In the genomic region with DNA sequence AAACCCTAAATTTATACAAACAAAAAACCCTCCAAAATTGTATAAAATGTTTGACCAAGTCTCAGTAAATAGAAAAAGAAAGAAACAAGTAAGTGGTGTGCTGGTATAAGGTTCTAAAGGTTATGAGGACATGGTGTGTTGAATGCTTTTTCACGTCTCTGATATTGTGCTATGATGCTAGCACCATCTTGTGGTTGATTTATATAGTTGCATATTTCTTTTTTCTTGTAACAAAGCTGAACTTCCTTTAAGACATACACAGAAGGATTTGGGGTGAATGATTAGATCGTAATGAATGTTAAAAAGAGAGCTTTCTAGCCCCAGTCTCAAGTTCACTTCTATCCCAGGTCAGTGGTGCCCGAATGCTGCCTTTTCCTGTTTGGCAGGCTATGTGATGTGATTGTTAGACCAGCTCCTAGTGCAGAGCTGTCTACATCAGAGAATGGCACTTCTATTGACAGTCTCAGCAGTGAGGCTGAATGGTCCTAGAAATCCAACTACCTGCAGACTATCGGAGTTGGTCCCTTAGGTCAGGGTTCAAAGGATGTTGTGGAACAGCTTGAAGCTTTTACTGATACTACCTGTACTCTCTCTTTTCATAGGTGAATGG, we compare ENCODE assay signal across 8 cellular contexts. TPM values are rescaled to one million over a fixed set of nuclear protein-coding genes. Genes with fewer than 3 reads are reported as not detected.
A peak's percentile ranks its signal among the peaks of the same experiment; 100 is the strongest.
DNase-seq lines count a peak whose midpoint lies in the region; ATAC-seq, FAIRE-seq and TF ChIP-seq lines count a peak whose summit lies in the region.

No MANE protein-coding gene starts in this region.

- H3K4me3 Mint-ChIP-seq in CD4-positive, CD25-positive, alpha-beta regulatory T cell, result no peak overlapping the region
- H3K4me3 Mint-ChIP-seq in activated T-helper 1 cell treated with anti-CD3 and anti-CD28 coated beads, Interleukin-12 subunit alpha, Interleukin-12 subunit beta, Interleukin-2, Interleukin-4 antibody, amounts not matched to agents 30 ng/mL and 10 ng/mL and 1 ng/mL, durations not matched to agents 14 hours and 24 hours and 36 hours, result no peak overlapping the region

- intact Hi-C loops in HepG2 (cut with micrococcal nuclease; ENCODE audit: unreplicated experiment), result loop anchor here (1.0 kb wide), 1 partner anchor 913 kb away; no protein-coding TSS in a partner anchor
- intact Hi-C loops in activated T-helper 1 cell treated with anti-CD3 and anti-CD28 coated beads, Interleukin-12 subunit alpha, Interleukin-12 subunit beta, Interleukin-2, Interleukin-4 antibody, amounts not matched to agents 30 ng/mL and 10 ng/mL and 1 ng/mL, durations not matched to agents 14 hours and 24 hours and 36 hours (cut with micrococcal nuclease), result loop anchor here (1.0 to 5.0 kb wide), 4 partner anchors 26 to 332 kb away; partner anchors contain the start of gene ZDHHC6

- peaks cover 11 to 27% (median 22%) of the 10 kb centered on the region in 4 donors for H3K4me1 Mint-ChIP-seq in CD4-positive, CD25-positive, alpha-beta regulatory T cell
- no peaks in the 10 kb centered on the region for H3K4me1 Mint-ChIP-seq in activated T-helper 1 cell treated with anti-CD3 and anti-CD28 coated beads, Interleukin-12 subunit alpha, Interleukin-12 subunit beta, Interleukin-2, Interleukin-4 antibody, amounts not matched to agents 30 ng/mL and 10 ng/mL and 1 ng/mL, durations not matched to agents 14 hours and 24 hours and 36 hours (ENCODE audit: low read depth)

- H2AFZ ChIP-seq in HepG2 (ENCODE audit: low read length), result no peak overlapping the region

- no peak overlapping the region for H3K9ac ChIP-seq in HepG2 (ENCODE audit: insufficient read depth, low read depth, low read length)

- TF ChIP-seq EP300 in HepG2 (IDR thresholded peaks at IDR 0.05; ENCODE audit: low read depth in 2 of 2, low read length in 2 of 2) (no peak), HepG2 (CRISPR knock-in tag; IDR thresholded peaks at IDR 0.05; ENCODE audit: borderline replicate concordance) (no peak)

- H3K79me2 ChIP-seq in HepG2 (ENCODE audit: insufficient read depth, low read length), result no peaks in the 10 kb centered on the region

- ATAC-seq in CD4-positive, CD25-positive, alpha-beta regulatory T cell (ENCODE audit: low read depth in 2 of 2), result peak; percentile 64
- ATAC-seq in GM18867 (IDR thresholded peaks at IDR 0.05; ENCODE audit: unreplicated experiment) (peak; percentile 74), HG03196 (IDR thresholded peaks at IDR 0.05; ENCODE audit: unreplicated experiment) (peak; percentile 57), HepG2 (peak; percentile 67)

- CTCF ChIA-PET in HepG2 (lab: Yijun Ruan, JAX; ENCODE audit: low intra/inter-chr PET ratio, low total read pairs), result interaction anchor here (1.1 kb wide), 1 partner anchor 913 kb away, joined by 4 read pairs; no protein-coding TSS in a partner anchor

- TF ChIP-seq RAD21 in HepG2 (CRISPR knock-in tag; IDR thresholded peaks at IDR 0.05), result 0 out of 2 replicates have a peak, but pooled peaks have one; percentile 25

- H4K20me1 ChIP-seq in HepG2 (ENCODE audit: insufficient read depth, low read length), result no peaks in the 10 kb centered on the region

- peaks cover 13% of the 10 kb centered on the region for H3K36me3 ChIP-seq in CD4-positive, CD25-positive, alpha-beta regulatory T cell (ENCODE audit: control insufficient read depth, insufficient read depth, low read length)
- H3K36me3 ChIP-seq in HepG2 (replicated peaks in 1 of 2; ENCODE audit: control insufficient read depth in 1 of 2, insufficient read depth in 2 of 2, low read length in 2 of 2), result peaks cover 2 to 4% of the 10 kb centered on the region in 2 experiments; a peak in 2 of 5 replicates

- TF ChIP-seq POLR2A in HepG2 (IDR thresholded peaks at IDR 0.05; ENCODE audit: insufficient read depth in 1 of 2, low read depth in 2 of 2, low read length in 2 of 2), result no peak

- in situ Hi-C loops in HepG2 (cut with HindIII; ENCODE audit: extremely low pct_ligation_motif_present, low pct_unique_long_range_greater_than_20kb), result loop anchor here (10.0 kb wide), 1 partner anchor 913 kb away; no protein-coding TSS in a partner anchor

- H3K27me3 Mint-ChIP-seq in CD4-positive, CD25-positive, alpha-beta regulatory T cell, result no peaks in the 10 kb centered on the region
- no peaks in the 10 kb centered on the region for H3K27me3 Mint-ChIP-seq in activated T-helper 1 cell treated with anti-CD3 and anti-CD28 coated beads, Interleukin-12 subunit alpha, Interleukin-12 subunit beta, Interleukin-2, Interleukin-4 antibody, amounts not matched to agents 30 ng/mL and 10 ng/mL and 1 ng/mL, durations not matched to agents 14 hours and 24 hours and 36 hours (ENCODE audit: insufficient read depth)

- peak; percentile 77 for TF ChIP-seq CTCF in HepG2 (CRISPR knock-in tag; IDR thresholded peaks at IDR 0.05)

- peaks cover 6% of the 10 kb centered on the region for H3K36me3 Mint-ChIP-seq in CD4-positive, CD25-positive, alpha-beta regulatory T cell
- H3K36me3 Mint-ChIP-seq in activated T-helper 1 cell treated with anti-CD3 and anti-CD28 coated beads, Interleukin-12 subunit alpha, Interleukin-12 subunit beta, Interleukin-2, Interleukin-4 antibody, amounts not matched to agents 30 ng/mL and 10 ng/mL and 1 ng/mL, durations not matched to agents 14 hours and 24 hours and 36 hours (ENCODE audit: low read depth), result peaks cover 2% of the 10 kb centered on the region

- peak; percentile 49 for FAIRE-seq in HepG2 (lab: Jason Lieb, UNC)

- 30% methylated on average over 4 of the region's 4 CpGs for WGBS in HepG2 (ENCODE audit: low lambda C conversion rate)

- POLR2A ChIA-PET in HepG2 (lab: Yijun Ruan, JAX), result interaction anchor here (1.2 kb wide), 1 partner anchor 25 kb away, joined by 4 read pairs; the partner anchor contains the start of gene VTI1A

- no TSS peak for BruUV-seq in HepG2 (replicated peaks; lab: Mats Ljungman, UMichigan)

- peak in 2 of 3 donors; percentile 54 to 68 for DNase-seq in CD4-positive, CD25-positive, alpha-beta regulatory T cell
- DNase-seq in NOMO-1 treated with DMSO at 0.1 percent for 48 hours (lab: John Stamatoyannopoulos, UW; ENCODE audit: unreplicated experiment), result peak; percentile 62
- DNase-seq in cerebellum (ENCODE audit: low spot score), result peak; percentile 61
- DNase-seq in HepG2 (ENCODE audit: low spot score), result peak; percentile 52
- DNase-seq in stimulated activated CD8-positive, alpha-beta memory T cell treated with anti-CD3 and anti-CD28 coated beads, Interleukin-4, amount 100 ng/mL, for 48 hours, result no peak
- DNase-seq in activated T-helper 1 cell treated with anti-CD3 and anti-CD28 coated beads, Interleukin-12 subunit alpha, Interleukin-12 subunit beta, Interleukin-2, Interleukin-4 antibody, amounts not matched to agents 30 ng/mL and 10 ng/mL and 1 ng/mL, durations not matched to agents 14 hours and 24 hours and 36 hours (ENCODE audit: low spot score), result no peak

- H3K27me3 ChIP-seq in CD4-positive, CD25-positive, alpha-beta regulatory T cell (ENCODE audit: control insufficient read depth, insufficient read depth, low read length), result no peaks in the 10 kb centered on the region
- no peaks in the 10 kb centered on the region for H3K27me3 ChIP-seq in HepG2 (ENCODE audit: control insufficient read depth in 1 of 2, insufficient read depth in 2 of 2, low read length in 2 of 2)

- H3K4me1 ChIP-seq in CD4-positive, CD25-positive, alpha-beta regulatory T cell (ENCODE audit: control insufficient read depth, insufficient read depth, low read length, poor library complexity, severe bottlenecking), result peaks cover 4% of the 10 kb centered on the region
- peaks cover 17% of the 10 kb centered on the region for H3K4me1 ChIP-seq in HepG2 (ENCODE audit: insufficient read depth, low read length)

- no peaks in the 10 kb centered on the region for H3K9me3 Mint-ChIP-seq in CD4-positive, CD25-positive, alpha-beta regulatory T cell
- no peaks in the 10 kb centered on the region for H3K9me3 Mint-ChIP-seq in activated T-helper 1 cell treated with anti-CD3 and anti-CD28 coated beads, Interleukin-12 subunit alpha, Interleukin-12 subunit beta, Interleukin-2, Interleukin-4 antibody, amounts not matched to agents 30 ng/mL and 10 ng/mL and 1 ng/mL, durations not matched to agents 14 hours and 24 hours and 36 hours

- H3K4me2 ChIP-seq in HepG2 (ENCODE audit: low read depth, low read length), result no peak overlapping the region

- H3K4me3 ChIP-seq in CD4-positive, CD25-positive, alpha-beta regulatory T cell (ENCODE audit: low read depth, low read length), result no peak overlapping the region
- no peak overlapping the region for H3K4me3 ChIP-seq in HepG2 (replicated peaks in 1 of 3; ENCODE audit: insufficient read depth in 1 of 3, low read depth in 2 of 3, low read length in 3 of 3)

- peak overlapping the region; percentile 25 for H3K27ac ChIP-seq in CD4-positive, CD25-positive, alpha-beta regulatory T cell (ENCODE audit: insufficient read depth, low read length, poor library complexity, severe bottlenecking)
- H3K27ac ChIP-seq in HepG2 (ENCODE audit: extremely low read length, insufficient read depth, low read length), result no peak overlapping the region

- no peak overlapping the region for H3K27ac Mint-ChIP-seq in CD4-positive, CD25-positive, alpha-beta regulatory T cell
- H3K27ac Mint-ChIP-seq in activated T-helper 1 cell treated with anti-CD3 and anti-CD28 coated beads, Interleukin-12 subunit alpha, Interleukin-12 subunit beta, Interleukin-2, Interleukin-4 antibody, amounts not matched to agents 30 ng/mL and 10 ng/mL and 1 ng/mL, durations not matched to agents 14 hours and 24 hours and 36 hours, result no peak overlapping the region

- H3K9me3 ChIP-seq in CD4-positive, CD25-positive, alpha-beta regulatory T cell (ENCODE audit: control insufficient read depth in 2 of 2, low read length in 2 of 2), result no peaks in the 10 kb centered on the region
- H3K9me3 ChIP-seq in HepG2 (ENCODE audit: low read length), result no peaks in the 10 kb centered on the region

RNA-seq across cellular contexts. Expression of gene VTI1A, which starts 25.0 kb away (rescaled TPM):
- total RNA-seq in CD4-positive, CD25-positive, alpha-beta regulatory T cell, result 77.7 TPM
- 10 to 100 TPM; 25.5 to 40.0 (median 31.8) TPM for polyA plus RNA-seq in CD4-positive, CD25-positive, alpha-beta regulatory T cell
- total RNA-seq in cerebellum (59.8 TPM), HepG2 (2016; rRNA removed; fragmentation: Illumina TruSeq; extraction: Trizol) (32.7 and 38.7 TPM in 2 replicates)
- total RNA-seq in HepG2 (2016; cell fraction: cytosol; rRNA removed; fragmentation: Illumina TruSeq; extraction: Trizol; ENCODE audit: low read depth), result 7.8 and 10.4 TPM in 2 replicates
- total RNA-seq in HepG2 (2016; cell fraction: insoluble cytoplasmic fraction; rRNA removed; fragmentation: Illumina TruSeq; extraction: Trizol), result 31.1 and 36.1 TPM in 2 replicates
- total RNA-seq in HepG2 (2016; cell fraction: membrane; rRNA removed; fragmentation: Illumina TruSeq; extraction: Trizol), result 19.0 and 19.3 TPM in 2 replicates
- total RNA-seq in HepG2 (2016; cell fraction: nucleus; rRNA removed; fragmentation: Illumina TruSeq; extraction: Trizol), result 73.4 and 74.7 TPM in 2 replicates
- polyA plus RNA-seq in HepG2 (2011; rRNA removed), result 10.2 and 11.7 TPM in 2 replicates
- 8.2 and 9.5 TPM in 2 replicates for polyA plus RNA-seq in HepG2 (2011; cell fraction: cytosol; rRNA removed)
- polyA plus RNA-seq in HepG2 (2011; cell fraction: nucleus; rRNA removed), result 19.8 and 20.7 TPM in 2 replicates
- polyA plus RNA-seq in HepG2 (2012), result 9.5 and 11.1 TPM in 2 replicates
- polyA plus RNA-seq in HepG2 (2016; cell fraction: cytosol; fragmentation: Illumina TruSeq; extraction: Trizol; ENCODE audit: low read depth), result 8.3 and 11.0 TPM in 2 replicates
- 32.7 and 33.2 TPM in 2 replicates for polyA plus RNA-seq in HepG2 (2016; cell fraction: insoluble cytoplasmic fraction; fragmentation: Illumina TruSeq; extraction: Trizol; ENCODE audit: low read depth)
- 12.7 and 14.9 TPM in 2 replicates for polyA plus RNA-seq in HepG2 (2016; cell fraction: membrane; fragmentation: Illumina TruSeq; extraction: Trizol; ENCODE audit: low read depth)
- 29.8 and 34.7 TPM in 2 replicates for polyA plus RNA-seq in HepG2 (2016; cell fraction: nucleus; fragmentation: Illumina TruSeq; extraction: Trizol; ENCODE audit: insufficient read depth, low read depth)
- polyA minus RNA-seq in HepG2 (2011; rRNA and poly(A)+ RNA removed; ENCODE audit: low replicate concordance), result 15.3 and 16.3 TPM in 2 replicates
- polyA minus RNA-seq in HepG2 (2011; cell fraction: cytosol; rRNA and poly(A)+ RNA removed), result 7.6 and 7.8 TPM in 2 replicates
- polyA minus RNA-seq in HepG2 (2011; cell fraction: nucleus; rRNA and poly(A)+ RNA removed), result 84.0 and 86.0 TPM in 2 replicates
- 39.4 and 39.9 TPM in 2 replicates for total RNA-seq in activated T-helper 1 cell treated with anti-CD3 and anti-CD28 coated beads, Interleukin-12 subunit alpha, Interleukin-12 subunit beta, Interleukin-2, Interleukin-4 antibody, amounts not matched to agents 30 ng/mL and 10 ng/mL and 1 ng/mL, durations not matched to agents 14 hours and 24 hours and 36 hours

RNA-seq across cellular contexts. Expression of gene ZDHHC6, which starts 25.3 kb away (rescaled TPM):
- 36.6 TPM for total RNA-seq in CD4-positive, CD25-positive, alpha-beta regulatory T cell
- 10 to 100 TPM; 39.6 to 60.7 (median 49.3) TPM for polyA plus RNA-seq in CD4-positive, CD25-positive, alpha-beta regulatory T cell
- total RNA-seq in cerebellum (27.4 TPM), HepG2 (2016; rRNA removed; fragmentation: Illumina TruSeq; extraction: Trizol) (49.4 and 50.9 TPM in 2 replicates)
- total RNA-seq in HepG2 (2016; cell fraction: cytosol; rRNA removed; fragmentation: Illumina TruSeq; extraction: Trizol; ENCODE audit: low read depth), result 35.2 and 46.9 TPM in 2 replicates
- 52.5 and 54.7 TPM in 2 replicates for total RNA-seq in HepG2 (2016; cell fraction: insoluble cytoplasmic fraction; rRNA removed; fragmentation: Illumina TruSeq; extraction: Trizol)
- 80.7 and 80.9 TPM in 2 replicates for total RNA-seq in HepG2 (2016; cell fraction: membrane; rRNA removed; fragmentation: Illumina TruSeq; extraction: Trizol)
- total RNA-seq in HepG2 (2016; cell fraction: nucleus; rRNA removed; fragmentation: Illumina TruSeq; extraction: Trizol), result 42.2 and 43.4 TPM in 2 replicates
- 16.3 and 20.9 TPM in 2 replicates for polyA plus RNA-seq in HepG2 (2011; rRNA removed)
- polyA plus RNA-seq in HepG2 (2011; cell fraction: cytosol; rRNA removed), result 8.4 and 12.7 TPM in 2 replicates
- polyA plus RNA-seq in HepG2 (2011; cell fraction: nucleus; rRNA removed), result 34.4 and 41.6 TPM in 2 replicates
- 22.0 and 25.6 TPM in 2 replicates for polyA plus RNA-seq in HepG2 (2012)
- polyA plus RNA-seq in HepG2 (2016; cell fraction: cytosol; fragmentation: Illumina TruSeq; extraction: Trizol; ENCODE audit: low read depth), result 33.5 and 47.1 TPM in 2 replicates
- 44.1 and 46.7 TPM in 2 replicates for polyA plus RNA-seq in HepG2 (2016; cell fraction: insoluble cytoplasmic fraction; fragmentation: Illumina TruSeq; extraction: Trizol; ENCODE audit: low read depth)
- 57.9 and 69.4 TPM in 2 replicates for polyA plus RNA-seq in HepG2 (2016; cell fraction: membrane; fragmentation: Illumina TruSeq; extraction: Trizol; ENCODE audit: low read depth)
- 80.3 and 81.7 TPM in 2 replicates for polyA plus RNA-seq in HepG2 (2016; cell fraction: nucleus; fragmentation: Illumina TruSeq; extraction: Trizol; ENCODE audit: insufficient read depth, low read depth)
- polyA minus RNA-seq in HepG2 (2011; rRNA and poly(A)+ RNA removed; ENCODE audit: low replicate concordance), result 17.3 and 32.4 TPM in 2 replicates
- 6.6 and 7.8 TPM in 2 replicates for polyA minus RNA-seq in HepG2 (2011; cell fraction: cytosol; rRNA and poly(A)+ RNA removed)
- polyA minus RNA-seq in HepG2 (2011; cell fraction: nucleus; rRNA and poly(A)+ RNA removed), result 34.8 and 42.5 TPM in 2 replicates
- total RNA-seq in activated T-helper 1 cell treated with anti-CD3 and anti-CD28 coated beads, Interleukin-12 subunit alpha, Interleukin-12 subunit beta, Interleukin-2, Interleukin-4 antibody, amounts not matched to agents 30 ng/mL and 10 ng/mL and 1 ng/mL, durations not matched to agents 14 hours and 24 hours and 36 hours, result 51.9 and 52.6 TPM in 2 replicates

Comparison
In these comparisons a context has a peak if more than half of its experiments do, and no peak if none do; other contexts are left out.
1. DNase-seq: peak in CD4-positive, CD25-positive, alpha-beta regulatory T cell (2 of 3), NOMO-1 treated with DMSO at 0.1 percent for 48 hours (single experiment), cerebellum (single experiment) and HepG2 (single experiment); none in stimulated activated CD8-positive, alpha-beta memory T cell treated with anti-CD3 and anti-CD28 coated beads, Interleukin-4, amount 100 ng/mL, for 48 hours (single experiment) and activated T-helper 1 cell treated with anti-CD3 and anti-CD28 coated beads, Interleukin-12 subunit alpha, Interleukin-12 subunit beta, Interleukin-2, Interleukin-4 antibody, amounts not matched to agents 30 ng/mL and 10 ng/mL and 1 ng/mL, durations not matched to agents 14 hours and 24 hours and 36 hours (single experiment).
2. Peak in every context shown above with its lines, with median percentiles within 50 percentile points of each other: ATAC-seq.